In genomic region chr6:169799474-169799926, GRCh38 we compare ENCODE assay signal across 18 cellular contexts. TPM values are rescaled to one million over a fixed set of nuclear protein-coding genes. Genes with fewer than 3 reads are reported as not detected.
A peak's percentile ranks its signal among the peaks of the same experiment; 100 is the strongest.
DNase-seq lines count a peak whose midpoint lies in the region; ATAC-seq and TF ChIP-seq lines count a peak whose summit lies in the region.
"Had no signal": no experiment of that assay in that cellular context is flagged by ENCODE, and none has a peak within 500 bp of the region (broad histone marks: within the 10 kb centered on the region; RNA-seq: fewer than 3 reads in every experiment).

No MANE protein-coding gene starts in this region.

- no peaks in the 10 kb centered on the region for H3K9me3 ChIP-seq in spleen
- H3K9me3 ChIP-seq: stomach, uterus had no signal

- WGBS in spleen, 5 donors: 75 to 85% (median 78%) methylated on average over 7 of the region's 7 CpGs

- H3K4me3 ChIP-seq in spleen: no peak overlapping the region
- H3K4me3 ChIP-seq: stomach, uterus had no signal

- peak; percentile 11; the same call in 1 of the 2 replicates for TF ChIP-seq CTCF in VCaP (conservative IDR thresholded peaks at IDR 0.05)
- no peak for TF ChIP-seq CTCF in spleen (IDR thresholded peaks at IDR 0.05 in 8 of 11, conservative IDR thresholded peaks at IDR 0.05 in 3 of 11)

- no peaks in the 10 kb centered on the region for H3K36me3 ChIP-seq in spleen
- H3K36me3 ChIP-seq: stomach, uterus had no signal

- peaks cover 0 to 58% (median 4%) of the 10 kb centered on the region in 7 donors for H3K27me3 ChIP-seq in spleen (replicated peaks in 1 of 7)
- H3K27me3 ChIP-seq: uterus had no signal

- intact Hi-C loops in spleen (cut with DNase I; ENCODE audit: low total_unique reads): loop anchor here (10.0 kb wide), 1 partner anchor 735 kb away; no protein-coding TSS in a partner anchor

- no peak for ATAC-seq in HG02642 (IDR thresholded peaks at IDR 0.05; ENCODE audit: poor library complexity, unreplicated experiment)
- no peak for ATAC-seq in GM19452 (IDR thresholded peaks at IDR 0.05; ENCODE audit: unreplicated experiment)
- ATAC-seq: sciatic nerve, SK-N-SH treated with all-trans-retinoic acid at 6 μM for 48 hours had no signal

- peaks cover 0 to 15% (median 3%) of the 10 kb centered on the region in 6 donors for H3K4me1 ChIP-seq in spleen
- H3K4me1 ChIP-seq: uterus had no signal

- peak overlapping the region; percentile 63 for H3K27ac ChIP-seq in VCaP
- H3K27ac ChIP-seq in spleen: no peak overlapping the region
- H3K27ac ChIP-seq: epithelial cell of prostate, stomach, uterus had no signal

- TF ChIP-seq POLR2A in spleen (IDR thresholded peaks at IDR 0.05): no peak

- DNase-seq in NCI-H510A treated with DMSO at 0.1 percent for 48 hours (lab: John Stamatoyannopoulos, UW) (peak; percentile 9), NCI-H510A (lab: John Stamatoyannopoulos, UW) (no peak), islet precursor cell (peak; percentile 47), spleen (peak; percentile 12), A172 (ENCODE audit: low spot score) (no peak)
- DNase-seq: activated CD4-positive, alpha-beta T cell treated with anti-CD3 and anti-CD28 coated beads, Interleukin-2, amount 50 U/mL, for 4 hours; activated T-cell treated with anti-CD3 and anti-CD28 coated beads, Interleukin-2, amount 50 U/mL, for 1 hour; CD4-positive, CD25-positive, alpha-beta regulatory T cell; Kasumi-1; NCI-H187; stomach; uterus had no signal

RNA-seq across cellular contexts. Expression of gene ERMARD, which starts 48.1 kb away (rescaled TPM):
- total RNA-seq in spleen: 10 to 100 TPM; 23.1 to 37.8 (median 30.9) TPM
- polyA plus RNA-seq in spleen: 10 to 100 TPM; 48.3 to 87.3 (median 57.4) TPM
- 12.5 and 16.6 TPM in 2 replicates for total RNA-seq in A172 (2014; rRNA removed; shearing (Covaris generic))

RNA-seq across cellular contexts. Expression of gene DYNLT2, which starts 48.1 kb away (rescaled TPM):
- 1 to 10 TPM; 2.8 to 3.8 (median 3.7) TPM for total RNA-seq in spleen
- polyA plus RNA-seq in spleen: 1 to 10 TPM; 3.5 to 3.9 (median 3.6) TPM
- 2.8 and 3.0 TPM in 2 replicates for total RNA-seq in A172 (2014; rRNA removed; shearing (Covaris generic))

Comparison
In these comparisons a context has a peak if more than half of its experiments do, and no peak if none do; other contexts are left out.
1. DNase-seq: peak in NCI-H510A treated with DMSO at 0.1 percent for 48 hours (single experiment), islet precursor cell (single experiment) and spleen (single experiment); none in NCI-H510A (single experiment) and A172 (single experiment).